ENCODE assay signal across 8 cellular contexts in genomic region chr14:106334428-106335107, GRCh38.
DNase-seq lines count a peak whose midpoint lies in the region; ATAC-seq and TF ChIP-seq lines count a peak whose summit lies in the region.
"Not testable (repeated sequence)": the region's sequence is repeated elsewhere in the genome, so short reads cannot be mapped to it uniquely, and the experiment has no call there.

No MANE protein-coding gene starts in this region.

- H3K4me1 ChIP-seq in Caco-2, right lobe of liver: not testable (repeated sequence)

- not testable (repeated sequence) for H3K36me3 ChIP-seq in Caco-2 (ENCODE audit: control insufficient read depth, insufficient read depth, low read length); right lobe of liver

- TF ChIP-seq CTCF in Caco-2 (IDR thresholded peaks at IDR 0.05; ENCODE audit: insufficient read depth in 1 of 2, low read depth in 1 of 2, low read length in 1 of 2, severe bottlenecking in 1 of 2, unreplicated experiment in 1 of 2) (peak in 1 of 2 experiments; percentile 37), right lobe of liver (IDR thresholded peaks at IDR 0.05) (peak; percentile 7 to 19 (median 12))

- CTCF ChIA-PET in Caco-2 (lab: Charles Lee): not testable (repeated sequence)

- not testable (repeated sequence) for BruUV-seq in Caco-2 (replicated peaks; lab: Mats Ljungman, UMichigan)

- H3K9me3 Mint-ChIP-seq in Caco-2 (ENCODE audit: unreplicated experiment); T-helper 2 cell treated with Interferon-gamma antibody and Interleukin-4, amounts not matched to agents 5 μg/mL and 100 μg/mL, for 36 hours; activated naive CD8-positive, alpha-beta T cell (ENCODE audit: low read depth); stimulated activated effector memory CD8-positive, alpha-beta T cell treated with anti-CD3 and anti-CD28 coated beads, Interleukin-12 subunit alpha, Interleukin-12 subunit beta, amount 100 ng/mL, for 72 hours: not testable (repeated sequence)

- not testable (repeated sequence) for H3K9me3 ChIP-seq in Caco-2, right lobe of liver

- H3K36me3 Mint-ChIP-seq in Caco-2 (ENCODE audit: insufficient read depth, unreplicated experiment); T-helper 2 cell treated with Interferon-gamma antibody and Interleukin-4, amounts not matched to agents 5 μg/mL and 100 μg/mL, for 36 hours (ENCODE audit: low read depth); activated naive CD8-positive, alpha-beta T cell; stimulated activated effector memory CD8-positive, alpha-beta T cell treated with anti-CD3 and anti-CD28 coated beads, Interleukin-12 subunit alpha, Interleukin-12 subunit beta, amount 100 ng/mL, for 72 hours: not testable (repeated sequence)

- not testable (repeated sequence) for H3K4me1 Mint-ChIP-seq in Caco-2 (ENCODE audit: low read depth, unreplicated experiment); T-helper 2 cell treated with Interferon-gamma antibody and Interleukin-4, amounts not matched to agents 5 μg/mL and 100 μg/mL, for 36 hours (ENCODE audit: low read depth); activated naive CD8-positive, alpha-beta T cell (ENCODE audit: low read depth); stimulated activated effector memory CD8-positive, alpha-beta T cell treated with anti-CD3 and anti-CD28 coated beads, Interleukin-12 subunit alpha, Interleukin-12 subunit beta, amount 100 ng/mL, for 72 hours

- H3K4me3 ChIP-seq in Caco-2 (ENCODE audit: low read depth, low read length); right lobe of liver: not testable (repeated sequence)

- not testable (repeated sequence) for H3K4me3 Mint-ChIP-seq in Caco-2 (ENCODE audit: unreplicated experiment); T-helper 2 cell treated with Interferon-gamma antibody and Interleukin-4, amounts not matched to agents 5 μg/mL and 100 μg/mL, for 36 hours; activated naive CD8-positive, alpha-beta T cell; stimulated activated effector memory CD8-positive, alpha-beta T cell treated with anti-CD3 and anti-CD28 coated beads, Interleukin-12 subunit alpha, Interleukin-12 subunit beta, amount 100 ng/mL, for 72 hours

- intact Hi-C loops in Caco-2 (cut with micrococcal nuclease; ENCODE audit: unreplicated experiment); right lobe of liver (cut with DNase I): not testable (repeated sequence)

- H3K27ac Mint-ChIP-seq in Caco-2 (ENCODE audit: unreplicated experiment); T-helper 2 cell treated with Interferon-gamma antibody and Interleukin-4, amounts not matched to agents 5 μg/mL and 100 μg/mL, for 36 hours; stimulated activated effector memory CD8-positive, alpha-beta T cell treated with anti-CD3 and anti-CD28 coated beads, Interleukin-12 subunit alpha, Interleukin-12 subunit beta, amount 100 ng/mL, for 72 hours: not testable (repeated sequence)
- H3K27ac Mint-ChIP-seq in activated naive CD8-positive, alpha-beta T cell: peak overlapping the region; percentile 46

- WGBS in right lobe of liver (ENCODE audit: insufficient coverage, low coverage, low lambda C conversion rate, missing lambda C conversion rate): 37% methylated on average over 16 of the region's 16 CpGs

- peak; percentile 49 to 62 for DNase-seq in Caco-2
- DNase-seq in T-helper 2 cell treated with Interferon-gamma antibody and Interleukin-4, amounts not matched to agents 5 μg/mL and 100 μg/mL, for 36 hours (ENCODE audit: low spot score): peak; percentile 68
- DNase-seq in activated CD8-positive, alpha-beta memory T cell treated with anti-CD3 and anti-CD28 coated beads, Interleukin-2, amount 50 U/mL, for 24 hours (ENCODE audit: extremely low read depth): peak; percentile 66
- not testable (repeated sequence) for DNase-seq in right lobe of liver
- peak; percentile 95 to 98 for DNase-seq in stimulated activated CD4-positive, alpha-beta T cell treated with anti-CD3 and anti-CD28 coated beads, Interleukin-2, amount 100 ng/mL, for 24 hours
- DNase-seq in stimulated activated effector memory CD8-positive, alpha-beta T cell treated with anti-CD3 and anti-CD28 coated beads, Interleukin-12 subunit alpha, Interleukin-12 subunit beta, amount 100 ng/mL, for 72 hours (ENCODE audit: low spot score in 2 of 2): peak; percentile 68 to 82

- H3K27ac ChIP-seq in right lobe of liver: not testable (repeated sequence)

- not testable (repeated sequence) for TF ChIP-seq POLR2A in right lobe of liver (IDR thresholded peaks at IDR 0.05)

- POLR2A ChIA-PET in Caco-2 (lab: Charles Lee): not testable (repeated sequence)

- H3K27me3 ChIP-seq in Caco-2 (replicated peaks; ENCODE audit: control insufficient read depth, insufficient read depth, low read length); right lobe of liver: not testable (repeated sequence)

- H3K27me3 Mint-ChIP-seq in Caco-2 (ENCODE audit: insufficient read depth, unreplicated experiment); activated naive CD8-positive, alpha-beta T cell: not testable (repeated sequence)
- peaks cover 26% of the 10 kb centered on the region for H3K27me3 Mint-ChIP-seq in T-helper 2 cell treated with Interferon-gamma antibody and Interleukin-4, amounts not matched to agents 5 μg/mL and 100 μg/mL, for 36 hours (ENCODE audit: low read depth)

- ATAC-seq in HG03342 (IDR thresholded peaks at IDR 0.05; ENCODE audit: unreplicated experiment): peak; percentile 52
- ATAC-seq in right lobe of liver: not testable (repeated sequence)
- ATAC-seq in stimulated activated effector memory CD8-positive, alpha-beta T cell treated with anti-CD3 and anti-CD28 coated beads, Interleukin-12 subunit alpha, Interleukin-12 subunit beta, amount 100 ng/mL, for 72 hours: peak; percentile 45
